10 cellular contexts compared by ENCODE assay signal in the genomic region with DNA sequence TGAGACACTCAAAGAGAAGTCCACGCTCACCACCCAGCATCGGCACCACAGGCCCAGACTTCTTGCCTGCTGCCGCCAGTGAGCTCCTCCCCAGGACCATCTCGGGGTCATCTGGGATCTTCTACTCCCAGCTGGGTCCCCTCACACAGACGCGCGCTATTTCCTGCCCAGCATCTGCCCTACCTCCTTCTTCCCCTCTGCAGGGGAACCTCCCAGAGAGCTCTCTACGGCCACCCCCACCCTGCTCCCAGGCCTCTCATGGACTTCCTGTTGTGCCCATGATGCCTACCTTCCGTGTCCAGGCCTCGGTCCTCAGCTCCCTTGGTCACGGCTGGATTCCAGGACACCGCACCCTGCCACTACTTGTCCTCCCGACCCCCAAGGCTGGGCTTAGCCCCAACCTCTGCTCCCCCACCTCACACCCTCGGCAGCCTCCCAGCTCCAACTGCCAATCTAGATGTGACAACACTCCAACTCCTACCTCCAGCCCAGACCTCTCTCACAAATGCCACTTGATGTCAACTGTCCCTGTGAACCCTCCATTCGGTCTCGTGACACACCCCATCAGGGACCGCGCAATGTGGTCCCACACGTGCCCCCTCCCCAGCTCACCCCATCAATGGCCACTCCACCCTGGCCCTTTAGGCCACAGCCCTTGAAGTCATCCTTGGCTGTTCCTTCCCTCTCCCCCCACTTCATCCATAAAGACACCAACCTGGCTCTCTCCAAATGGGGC. TPM values are rescaled to one million over a fixed set of nuclear protein-coding genes. Genes with fewer than 3 reads are reported as not detected.
A peak's percentile ranks its signal among the peaks of the same experiment; 100 is the strongest.
DNase-seq lines count a peak whose midpoint lies in the region; ATAC-seq and TF ChIP-seq lines count a peak whose summit lies in the region.
"Had no signal": no experiment of that assay in that cellular context is flagged by ENCODE, and none has a peak within 500 bp of the region (broad histone marks: within the 10 kb centered on the region; RNA-seq: fewer than 3 reads in every experiment).

No MANE protein-coding gene starts in this region.

- H3K36me3 ChIP-seq in endodermal cell (ENCODE audit: control insufficient read depth, insufficient read depth, low read length) (peaks cover 37% of the 10 kb centered on the region), tibial artery (peaks cover 52 to 80% (median 65%) of the 10 kb centered on the region in 3 donors)

- no peak overlapping the region for H3K9ac ChIP-seq in endodermal cell (ENCODE audit: extremely low read depth, low read length, poor library complexity, severe bottlenecking)

- no peaks in the 10 kb centered on the region for H3K4me1 ChIP-seq in endodermal cell (ENCODE audit: control insufficient read depth, insufficient read depth, low read length)
- H3K4me1 ChIP-seq in tibial artery: no peaks in the 10 kb centered on the region
- H3K4me1 ChIP-seq: SJSA1 had no signal

- H3K4me1 Mint-ChIP-seq in activated CD4-positive, alpha-beta T cell treated with anti-CD3 and anti-CD28 coated beads, Interleukin-2, amount 10 ng/mL, durations not matched to agents 7 days and 5 days: peaks cover 24% of the 10 kb centered on the region
- no peaks in the 10 kb centered on the region for H3K4me1 Mint-ChIP-seq in endodermal cell
- peaks cover 38% of the 10 kb centered on the region for H3K4me1 Mint-ChIP-seq in stimulated activated effector memory CD8-positive, alpha-beta T cell treated with anti-CD3 and anti-CD28 coated beads, Interleukin-12 subunit alpha, Interleukin-12 subunit beta, amount 100 ng/mL, for 72 hours

- no peak overlapping the region for H3K4me3 Mint-ChIP-seq in activated CD4-positive, alpha-beta T cell treated with anti-CD3 and anti-CD28 coated beads, Interleukin-2, amount 10 ng/mL, durations not matched to agents 7 days and 5 days
- no peak overlapping the region for H3K4me3 Mint-ChIP-seq in endodermal cell
- peak overlapping the region; percentile 4 for H3K4me3 Mint-ChIP-seq in stimulated activated effector memory CD8-positive, alpha-beta T cell treated with anti-CD3 and anti-CD28 coated beads, Interleukin-12 subunit alpha, Interleukin-12 subunit beta, amount 100 ng/mL, for 72 hours

- H3K27ac Mint-ChIP-seq in activated CD4-positive, alpha-beta T cell treated with anti-CD3 and anti-CD28 coated beads, Interleukin-2, amount 10 ng/mL, durations not matched to agents 7 days and 5 days: peak overlapping the region; percentile 78
- H3K27ac Mint-ChIP-seq in endodermal cell: peak overlapping the region; percentile 65
- peak overlapping the region; percentile 96 for H3K27ac Mint-ChIP-seq in stimulated activated effector memory CD8-positive, alpha-beta T cell treated with anti-CD3 and anti-CD28 coated beads, Interleukin-12 subunit alpha, Interleukin-12 subunit beta, amount 100 ng/mL, for 72 hours

- H3K27me3 Mint-ChIP-seq in activated CD4-positive, alpha-beta T cell treated with anti-CD3 and anti-CD28 coated beads, Interleukin-2, amount 10 ng/mL, durations not matched to agents 7 days and 5 days: no peaks in the 10 kb centered on the region
- no peaks in the 10 kb centered on the region for H3K27me3 Mint-ChIP-seq in endodermal cell (ENCODE audit: insufficient read depth)

- no peak for DNase-seq in activated CD4-positive, alpha-beta T cell treated with anti-CD3 and anti-CD28 coated beads, Interleukin-2, amount 10 ng/mL, durations not matched to agents 7 days and 5 days
- DNase-seq in activated CD4-positive, alpha-beta T cell treated with anti-CD3 and anti-CD28 coated beads for 48 hours: no peak
- DNase-seq in NOMO-1 (lab: John Stamatoyannopoulos, UW; ENCODE audit: unreplicated experiment in 2 of 2): peak; percentile 59 to 79
- DNase-seq in endodermal cell: no peak
- DNase-seq in stimulated activated effector memory CD8-positive, alpha-beta T cell treated with anti-CD3 and anti-CD28 coated beads, Interleukin-12 subunit alpha, Interleukin-12 subunit beta, amount 100 ng/mL, for 72 hours (ENCODE audit: low spot score in 2 of 2): no peak
- no peak for DNase-seq in superior temporal gyrus (ENCODE audit: extremely low spot score)
- no peak for DNase-seq in tibial artery
- DNase-seq in NCI-H128 (lab: John Stamatoyannopoulos, UW; ENCODE audit: unreplicated experiment): no peak
- DNase-seq: brain microvascular endothelial cell had no signal

- H3K4me3 ChIP-seq in endodermal cell (ENCODE audit: low read length) (no peak overlapping the region), tibial artery (no peak overlapping the region)
- H3K4me3 ChIP-seq: SJSA1 had no signal

- H3K9me3 ChIP-seq in endodermal cell (ENCODE audit: control insufficient read depth, low read length): no peaks in the 10 kb centered on the region
- H3K9me3 ChIP-seq in tibial artery: no peaks in the 10 kb centered on the region
- H3K9me3 ChIP-seq: SJSA1 had no signal

- ATAC-seq in stimulated activated effector memory CD8-positive, alpha-beta T cell treated with anti-CD3 and anti-CD28 coated beads, Interleukin-12 subunit alpha, Interleukin-12 subunit beta, amount 100 ng/mL, for 72 hours: peak; percentile 29

- no peak overlapping the region for H3K27ac ChIP-seq in endodermal cell (ENCODE audit: low read depth, low read length)
- H3K27ac ChIP-seq in tibial artery: no peak overlapping the region
- H3K27ac ChIP-seq: brain microvascular endothelial cell, SJSA1 had no signal

- POLR2A ChIA-PET in activated CD4-positive, alpha-beta T cell treated with anti-CD3 and anti-CD28 coated beads, Interleukin-2, amount 10 ng/mL, durations not matched to agents 7 days and 5 days (lab: Charles Lee): interaction anchor here (0.9 kb wide), 1 partner anchor 11 kb away, joined by 4 read pairs; no protein-coding TSS in a partner anchor

- H3K9me3 Mint-ChIP-seq in activated CD4-positive, alpha-beta T cell treated with anti-CD3 and anti-CD28 coated beads, Interleukin-2, amount 10 ng/mL, durations not matched to agents 7 days and 5 days: no peaks in the 10 kb centered on the region
- H3K9me3 Mint-ChIP-seq in endodermal cell: no peaks in the 10 kb centered on the region
- H3K9me3 Mint-ChIP-seq in stimulated activated effector memory CD8-positive, alpha-beta T cell treated with anti-CD3 and anti-CD28 coated beads, Interleukin-12 subunit alpha, Interleukin-12 subunit beta, amount 100 ng/mL, for 72 hours: no peaks in the 10 kb centered on the region

- H3K27me3 ChIP-seq in endodermal cell (ENCODE audit: control insufficient read depth, insufficient read depth, low read length, poor library complexity, severe bottlenecking) (no peaks in the 10 kb centered on the region), tibial artery (no peaks in the 10 kb centered on the region)
- H3K27me3 ChIP-seq: brain microvascular endothelial cell, SJSA1 had no signal

- H3K36me3 Mint-ChIP-seq in activated CD4-positive, alpha-beta T cell treated with anti-CD3 and anti-CD28 coated beads, Interleukin-2, amount 10 ng/mL, durations not matched to agents 7 days and 5 days (ENCODE audit: low read depth): peaks cover 52% of the 10 kb centered on the region
- H3K36me3 Mint-ChIP-seq in endodermal cell (ENCODE audit: low read depth): peaks cover 48% of the 10 kb centered on the region
- H3K36me3 Mint-ChIP-seq in stimulated activated effector memory CD8-positive, alpha-beta T cell treated with anti-CD3 and anti-CD28 coated beads, Interleukin-12 subunit alpha, Interleukin-12 subunit beta, amount 100 ng/mL, for 72 hours: peaks cover 90% of the 10 kb centered on the region

- CTCF ChIA-PET in activated CD4-positive, alpha-beta T cell treated with anti-CD3 and anti-CD28 coated beads, Interleukin-2, amount 10 ng/mL, durations not matched to agents 7 days and 5 days (lab: Charles Lee): interaction anchor here (1.2 to 2.2 kb wide), 4 partner anchors 8 to 17 kb away, joined by 3 to 9 read pairs (median 4); no protein-coding TSS in a partner anchor

- WGBS in endodermal cell (ENCODE audit: insufficient coverage in 1 of 2, insufficient read length in 1 of 2), 2 experiments: 95% methylated on average over 11 to 19 of the region's 19 CpGs

- no peak for TF ChIP-seq CTCF in endodermal cell (conservative IDR thresholded peaks at IDR 0.05)
- TF ChIP-seq CTCF in tibial artery (IDR thresholded peaks at IDR 0.05): no peak

- intact Hi-C loops in tibial artery (cut with DNase I; ENCODE audit: low total_unique reads): no loop called here

RNA-seq across cellular contexts. Expression of a gene that starts 45.3 kb away (rescaled TPM):
- 10 to 100 TPM; 79.6 to 92.4 TPM for total RNA-seq in activated CD4-positive, alpha-beta T cell treated with anti-CD3 and anti-CD28 coated beads, Interleukin-2, amount 10 ng/mL, durations not matched to agents 7 days and 5 days
- 10 to 100 TPM; 83.7 to 90.4 TPM for total RNA-seq in endodermal cell
- 80.2 TPM for polyA plus RNA-seq in endodermal cell (2013, experiment 1 of 2)
- polyA plus RNA-seq in endodermal cell (2013, experiment 2 of 2): 69.6 TPM

Comparison
In these comparisons a context has a peak if more than half of its experiments do, and no peak if none do; other contexts are left out.
1. DNase-seq: peak in NOMO-1 (2 of 2); none in activated CD4-positive, alpha-beta T cell treated with anti-CD3 and anti-CD28 coated beads, Interleukin-2, amount 10 ng/mL, durations not matched to agents 7 days and 5 days (single experiment), activated CD4-positive, alpha-beta T cell treated with anti-CD3 and anti-CD28 coated beads for 48 hours (single experiment), endodermal cell (single experiment), stimulated activated effector memory CD8-positive, alpha-beta T cell treated with anti-CD3 and anti-CD28 coated beads, Interleukin-12 subunit alpha, Interleukin-12 subunit beta, amount 100 ng/mL, for 72 hours (0 of 2), superior temporal gyrus (single experiment), tibial artery (0 of 2) and NCI-H128 (single experiment).
2. Peak in every context shown above with its lines, with median percentiles within 50 percentile points of each other: H3K27ac Mint-ChIP-seq.